1 cellular context compared by ENCODE assay signal in the genomic region with DNA sequence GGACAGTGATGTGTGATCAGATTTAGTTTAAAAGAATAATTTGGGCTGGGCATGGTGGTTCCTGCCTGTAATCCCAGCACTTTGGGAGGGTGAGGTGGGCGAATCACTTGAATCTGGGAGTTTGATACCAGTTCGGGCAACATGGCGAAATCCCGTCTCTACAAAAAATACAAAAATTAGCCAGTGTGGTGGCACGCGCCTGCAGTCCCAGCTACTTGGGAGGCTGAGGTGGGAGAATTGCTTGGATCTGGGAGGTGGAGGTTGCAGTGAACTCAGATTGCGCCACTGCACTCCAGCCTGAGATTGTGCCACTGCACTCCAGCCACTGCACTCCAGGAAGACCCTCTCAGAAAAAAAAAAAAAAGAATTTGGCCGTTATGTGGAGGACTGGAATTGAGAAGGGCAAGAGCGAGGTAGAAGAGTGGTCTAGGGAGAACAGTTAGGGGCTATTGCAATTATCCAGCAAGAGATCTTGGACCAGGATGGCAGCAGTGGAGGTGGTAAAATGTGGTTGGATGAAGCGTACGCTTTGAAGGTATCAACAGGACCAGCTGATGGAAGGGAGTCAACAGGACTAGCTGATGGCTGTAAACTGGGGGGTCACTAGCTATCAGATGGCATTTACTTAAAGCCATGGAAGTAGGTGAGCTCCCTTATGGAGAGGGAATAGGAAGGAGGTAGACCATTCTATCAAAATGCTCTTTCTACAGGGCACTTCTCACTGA.
TF ChIP-seq lines count a peak whose summit lies in the region.

No MANE protein-coding gene starts in this region.

TF ChIP-seq in H1, 55 proteins besides CTCF, POLR2A, EP300 and RAD21:
- TF ChIP-seq CTBP2 (IDR thresholded peaks at IDR 0.05; ENCODE audit: borderline replicate concordance, insufficient read depth, insufficient read length, low read length), result no peak
- no peak for TF ChIP-seq CBX8 (IDR thresholded peaks at IDR 0.05; ENCODE audit: borderline replicate concordance, low read depth, low read length)
- no peak for TF ChIP-seq CEBPB (IDR thresholded peaks at IDR 0.05; ENCODE audit: low read depth, low read length)
- TF ChIP-seq PHF8 (conservative IDR thresholded peaks at IDR 0.05; ENCODE audit: low read depth, low read length), result no peak
- TF ChIP-seq GTF2F1 (IDR thresholded peaks at IDR 0.05; ENCODE audit: borderline replicate concordance, low read depth, low read length), result no peak
- no peak for TF ChIP-seq CHD1 (IDR thresholded peaks at IDR 0.05; ENCODE audit: low read depth, low read length)
- TF ChIP-seq SUZ12 (IDR thresholded peaks at IDR 0.05; ENCODE audit: low read length), result no peak
- TF ChIP-seq SAP30 (IDR thresholded peaks at IDR 0.05; ENCODE audit: insufficient read depth, insufficient replicate concordance, low read length), result no peak
